Comparison of ENCODE assay signal across 23 cellular contexts in the genomic region with DNA sequence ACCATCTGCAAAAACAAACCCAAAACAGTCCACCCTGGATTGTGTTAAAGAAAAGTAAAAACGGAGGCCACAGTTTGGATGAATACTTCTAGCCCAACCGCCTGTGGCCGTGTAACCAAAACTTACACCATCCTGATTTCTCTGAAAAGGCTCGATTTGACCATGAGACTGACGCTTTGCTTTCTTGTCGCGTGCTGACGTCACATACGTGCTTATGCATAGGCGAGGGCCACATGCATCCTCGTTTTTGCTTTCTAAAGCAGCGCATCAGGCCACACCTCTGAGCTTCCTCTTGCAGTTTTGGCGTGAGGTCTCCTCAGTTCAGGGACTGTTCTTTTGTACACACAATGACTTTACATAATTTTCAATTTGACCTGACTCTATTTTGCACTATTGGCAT.
A peak's percentile ranks its signal among the peaks of the same experiment; 100 is the strongest.
DNase-seq lines count a peak whose midpoint lies in the region; ATAC-seq, FAIRE-seq and TF ChIP-seq lines count a peak whose summit lies in the region.
"Had no signal": no experiment of that assay in that cellular context is flagged by ENCODE, and none has a peak within 500 bp of the region (broad histone marks: within the 10 kb centered on the region; RNA-seq: fewer than 3 reads in every experiment).

No MANE protein-coding gene starts in this region.

- H3K4me2 ChIP-seq in HepG2 (ENCODE audit: low read depth, low read length) = no peak overlapping the region
- H3K4me2 ChIP-seq: BLaER1 had no signal

- H3K9me3 ChIP-seq in HepG2 (ENCODE audit: low read length) = no peaks in the 10 kb centered on the region
- no peaks in the 10 kb centered on the region for H3K9me3 ChIP-seq in right lobe of liver
- H3K9me3 ChIP-seq: BLaER1, Caco-2 had no signal

- H4K20me1 ChIP-seq in HepG2 (ENCODE audit: insufficient read depth, low read length) = no peaks in the 10 kb centered on the region
- H4K20me1 ChIP-seq: BLaER1 had no signal

- no peak overlapping the region for H3K4me3 Mint-ChIP-seq in activated CD8-positive, alpha-beta memory T cell treated with anti-CD3 and anti-CD28 coated beads, Interleukin-2, amount 10 ng/mL, durations not matched to agents 7 days and 5 days
- no peak overlapping the region for H3K4me3 Mint-ChIP-seq in osteocyte (ENCODE audit: unreplicated experiment)
- H3K4me3 Mint-ChIP-seq: B cell; CD4-positive, CD25-positive, alpha-beta regulatory T cell; CD8-positive, alpha-beta T cell had no signal

- H3K9ac ChIP-seq in HepG2 (ENCODE audit: insufficient read depth, low read depth, low read length) = no peak overlapping the region
- H3K9ac ChIP-seq: BLaER1, GM23248 had no signal

- no TSS peak for BruUV-seq in HepG2 (replicated peaks; lab: Mats Ljungman, UMichigan)

- TF ChIP-seq POLR2A in HepG2 (IDR thresholded peaks at IDR 0.05; ENCODE audit: insufficient read depth in 1 of 2, low read depth in 2 of 2, low read length in 2 of 2) (no peak), right lobe of liver (IDR thresholded peaks at IDR 0.05) (no peak)

- peak; percentile 16 for DNase-seq in activated CD8-positive, alpha-beta memory T cell treated with anti-CD3 and anti-CD28 coated beads, Interleukin-2, amount 10 ng/mL, durations not matched to agents 7 days and 5 days
- no peak for DNase-seq in activated CD8-positive, alpha-beta memory T cell treated with anti-CD3 and anti-CD28 coated beads, Interleukin-2, amount 50 U/mL, for 48 hours
- DNase-seq in HepG2 (ENCODE audit: low spot score) = no peak
- no peak for DNase-seq in right lobe of liver
- peak; percentile 62 for DNase-seq in osteocyte (ENCODE audit: extremely low spot score, unreplicated experiment)
- DNase-seq in activated CD4-positive, CD25-positive, alpha-beta regulatory T cell treated with anti-CD3 and anti-CD28 coated beads, Interleukin-2, amount 50 U/mL, for 72 hours = no peak
- DNase-seq: Caco-2; CD4-positive, CD25-positive, alpha-beta regulatory T cell; CD8-positive, alpha-beta T cell; DMS153; DND-41; GM23248; H7; HCEC 1CT had no signal

- no peaks in the 10 kb centered on the region for H3K36me3 Mint-ChIP-seq in activated CD8-positive, alpha-beta memory T cell treated with anti-CD3 and anti-CD28 coated beads, Interleukin-2, amount 10 ng/mL, durations not matched to agents 7 days and 5 days
- H3K36me3 Mint-ChIP-seq in osteocyte (ENCODE audit: unreplicated experiment) = no peaks in the 10 kb centered on the region
- H3K36me3 Mint-ChIP-seq: CD4-positive, CD25-positive, alpha-beta regulatory T cell; CD8-positive, alpha-beta T cell had no signal

- TF ChIP-seq CTCF in HepG2 (CRISPR knock-in tag; IDR thresholded peaks at IDR 0.05) (no peak), right lobe of liver (IDR thresholded peaks at IDR 0.05) (no peak), osteocyte (IDR thresholded peaks at IDR 0.05) (no peak)

- H3K4me1 Mint-ChIP-seq in activated CD8-positive, alpha-beta memory T cell treated with anti-CD3 and anti-CD28 coated beads, Interleukin-2, amount 10 ng/mL, durations not matched to agents 7 days and 5 days = no peaks in the 10 kb centered on the region
- H3K4me1 Mint-ChIP-seq in osteocyte (ENCODE audit: unreplicated experiment) = no peaks in the 10 kb centered on the region
- H3K4me1 Mint-ChIP-seq: B cell; CD4-positive, CD25-positive, alpha-beta regulatory T cell had no signal

- TF ChIP-seq EP300 in HepG2 (IDR thresholded peaks at IDR 0.05; ENCODE audit: low read depth in 2 of 2, low read length in 2 of 2) = no peak
- TF ChIP-seq EP300 in HepG2 (CRISPR knock-in tag; IDR thresholded peaks at IDR 0.05; ENCODE audit: borderline replicate concordance) = no peak

- H3K4me1 ChIP-seq in HepG2 (ENCODE audit: insufficient read depth, low read length) (no peaks in the 10 kb centered on the region), right lobe of liver (no peaks in the 10 kb centered on the region)
- H3K4me1 ChIP-seq: Caco-2 had no signal

- no peak for FAIRE-seq in HepG2 (lab: Jason Lieb, UNC)
- FAIRE-seq: A204.1, G401.6, GM12892, GM19239, H1 had no signal

- 17% methylated on average over 13 of the region's 13 CpGs for WGBS in HepG2 (ENCODE audit: low lambda C conversion rate)
- WGBS in right lobe of liver (ENCODE audit: insufficient coverage, low coverage, low lambda C conversion rate, missing lambda C conversion rate) = 62% methylated on average over 13 of the region's 13 CpGs

- H3K27me3 Mint-ChIP-seq in activated CD8-positive, alpha-beta memory T cell treated with anti-CD3 and anti-CD28 coated beads, Interleukin-2, amount 10 ng/mL, durations not matched to agents 7 days and 5 days = no peaks in the 10 kb centered on the region
- no peaks in the 10 kb centered on the region for H3K27me3 Mint-ChIP-seq in osteocyte (ENCODE audit: unreplicated experiment)
- H3K27me3 Mint-ChIP-seq: B cell; CD4-positive, CD25-positive, alpha-beta regulatory T cell had no signal

- no peaks in the 10 kb centered on the region for H3K9me3 Mint-ChIP-seq in activated CD8-positive, alpha-beta memory T cell treated with anti-CD3 and anti-CD28 coated beads, Interleukin-2, amount 10 ng/mL, durations not matched to agents 7 days and 5 days (ENCODE audit: low read depth)
- peaks cover 49% of the 10 kb centered on the region for H3K9me3 Mint-ChIP-seq in osteocyte (ENCODE audit: unreplicated experiment)
- H3K9me3 Mint-ChIP-seq: CD8-positive, alpha-beta T cell had no signal

- no peak overlapping the region for H2AFZ ChIP-seq in HepG2 (ENCODE audit: low read length)
- H2AFZ ChIP-seq: GM23248 had no signal

- no peaks in the 10 kb centered on the region for H3K79me2 ChIP-seq in HepG2 (ENCODE audit: insufficient read depth, low read length)

- in situ Hi-C loops in HepG2 (cut with HindIII; ENCODE audit: extremely low pct_ligation_motif_present, low pct_unique_long_range_greater_than_20kb) = no loop called here

- intact Hi-C loops in HepG2 (cut with micrococcal nuclease; ENCODE audit: unreplicated experiment) (no loop called here), right lobe of liver (cut with DNase I) (no loop called here)

- H3K27me3 ChIP-seq in HepG2 (ENCODE audit: control insufficient read depth in 1 of 2, insufficient read depth in 2 of 2, low read length in 2 of 2) (peaks cover 0 to 1% of the 10 kb centered on the region in 2 experiments; a peak in 1 of 5 replicates), right lobe of liver (no peaks in the 10 kb centered on the region)
- H3K27me3 ChIP-seq: BLaER1 had no signal

- CTCF ChIA-PET in activated CD8-positive, alpha-beta memory T cell treated with anti-CD3 and anti-CD28 coated beads, Interleukin-2, amount 10 ng/mL, durations not matched to agents 7 days and 5 days (lab: Charles Lee) = no interaction called here
- CTCF ChIA-PET in HepG2 (lab: Yijun Ruan, JAX; ENCODE audit: low intra/inter-chr PET ratio, low total read pairs) = no interaction called here

- H3K27ac ChIP-seq in HepG2 (ENCODE audit: extremely low read length, insufficient read depth, low read length) (no peak overlapping the region), right lobe of liver (no peak overlapping the region)
- H3K27ac ChIP-seq: 22Rv1, BLaER1, C4-2B, GM23248 had no signal

- H3K27ac Mint-ChIP-seq in activated CD8-positive, alpha-beta memory T cell treated with anti-CD3 and anti-CD28 coated beads, Interleukin-2, amount 10 ng/mL, durations not matched to agents 7 days and 5 days = no peak overlapping the region
- no peak overlapping the region for H3K27ac Mint-ChIP-seq in osteocyte (ENCODE audit: unreplicated experiment)
- H3K27ac Mint-ChIP-seq: B cell; CD4-positive, CD25-positive, alpha-beta regulatory T cell; CD8-positive, alpha-beta T cell had no signal

- ATAC-seq in activated CD8-positive, alpha-beta memory T cell treated with anti-CD3 and anti-CD28 coated beads, Interleukin-2, amount 10 ng/mL, durations not matched to agents 7 days and 5 days = no peak
- ATAC-seq in HepG2 (no peak), right lobe of liver (no peak)
- ATAC-seq: CD8-positive, alpha-beta T cell had no signal

- H3K4me3 ChIP-seq in HepG2 (replicated peaks in 1 of 3; ENCODE audit: insufficient read depth in 1 of 3, low read depth in 2 of 3, low read length in 3 of 3) (no peak overlapping the region), right lobe of liver (no peak overlapping the region)
- H3K4me3 ChIP-seq: BLaER1, GM23248 had no signal

- H3K36me3 ChIP-seq in HepG2 (replicated peaks in 1 of 2; ENCODE audit: control insufficient read depth in 1 of 2, insufficient read depth in 2 of 2, low read length in 2 of 2) = no peaks in the 10 kb centered on the region
- H3K36me3 ChIP-seq in right lobe of liver = no peaks in the 10 kb centered on the region
- H3K36me3 ChIP-seq: BLaER1 had no signal

- POLR2A ChIA-PET in HepG2 (lab: Yijun Ruan, JAX) = no interaction called here

- no peak for TF ChIP-seq RAD21 in HepG2 (CRISPR knock-in tag; IDR thresholded peaks at IDR 0.05)

TF ChIP-seq in HepG2, 621 proteins besides CTCF, POLR2A, EP300 and RAD21:
- TF ChIP-seq CREB1 (IDR thresholded peaks at IDR 0.05) (peak; percentile 88), CREB1 (CRISPR knock-in tag; IDR thresholded peaks at IDR 0.05) (no peak), POLR2AphosphoS2 (IDR thresholded peaks at IDR 0.05; ENCODE audit: low read depth, low read length) (no peak)

Comparison
In these comparisons a context has a peak if more than half of its experiments do, and no peak if none do; other contexts are left out.
1. DNase-seq: peak in activated CD8-positive, alpha-beta memory T cell treated with anti-CD3 and anti-CD28 coated beads, Interleukin-2, amount 10 ng/mL, durations not matched to agents 7 days and 5 days (single experiment) and osteocyte (single experiment); none in activated CD8-positive, alpha-beta memory T cell treated with anti-CD3 and anti-CD28 coated beads, Interleukin-2, amount 50 U/mL, for 48 hours (single experiment), HepG2 (single experiment), right lobe of liver (0 of 3) and activated CD4-positive, CD25-positive, alpha-beta regulatory T cell treated with anti-CD3 and anti-CD28 coated beads, Interleukin-2, amount 50 U/mL, for 72 hours (single experiment).